1 cellular context compared by ENCODE assay signal in genomic region chr3:136749602-136750001, GRCh38.
TF ChIP-seq lines count a peak whose summit lies in the region.

No MANE protein-coding gene starts in this region.

TF ChIP-seq in HepG2, 621 proteins besides CTCF, POLR2A, EP300 and RAD21:
- peak; percentile 31; the same call in 1 of the 2 replicates for TF ChIP-seq ZNF687 (CRISPR knock-in tag; IDR thresholded peaks at IDR 0.05)
